In the genomic region with DNA sequence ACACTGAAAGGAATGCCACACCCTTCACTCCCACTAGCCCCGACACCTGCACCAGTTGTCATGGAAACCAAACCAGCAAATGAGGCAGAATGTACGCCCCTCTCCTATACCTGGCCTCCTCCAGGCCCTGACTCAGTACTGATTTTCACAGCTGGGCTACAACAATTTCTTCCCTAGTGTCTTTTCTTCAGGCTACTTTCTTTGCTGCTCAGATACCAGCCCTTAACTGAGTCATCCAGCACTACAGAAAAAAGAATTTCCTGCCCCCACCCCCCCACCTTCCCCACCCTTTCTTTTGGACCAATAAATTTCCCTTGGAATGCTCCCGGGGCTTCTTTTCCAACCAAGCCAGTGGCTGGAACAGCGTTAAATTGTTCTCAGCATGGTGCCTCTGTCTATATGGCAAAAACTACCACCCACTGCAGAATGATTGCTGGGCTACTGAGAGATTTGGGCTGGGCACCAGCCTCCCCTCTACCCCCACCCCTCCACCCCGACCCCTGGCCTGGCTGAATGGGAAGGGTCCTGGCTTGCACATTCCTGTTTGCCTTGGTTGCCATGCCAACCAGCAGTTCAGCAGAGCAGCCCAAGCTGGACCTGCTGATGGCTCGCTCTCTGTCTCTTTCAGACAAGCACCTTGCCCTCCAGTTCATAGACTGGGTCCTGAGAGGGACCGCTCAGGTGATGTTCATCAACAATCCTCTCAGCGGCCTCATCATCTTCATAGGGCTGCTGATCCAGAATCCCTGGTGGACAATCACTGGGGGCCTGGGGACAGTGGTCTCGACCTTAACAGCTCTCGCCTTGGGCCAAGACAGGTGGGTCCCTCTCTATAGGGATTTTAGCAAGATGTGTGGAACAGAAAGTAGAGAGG, we compare ENCODE assay signal across 10 cellular contexts. TPM values are rescaled to one million over a fixed set of nuclear protein-coding genes. Genes with fewer than 3 reads are reported as not detected.
DNase-seq lines count a peak whose midpoint lies in the region; ATAC-seq and TF ChIP-seq lines count a peak whose summit lies in the region.
"Had no signal": no experiment of that assay in that cellular context is flagged by ENCODE, and none has a peak within 500 bp of the region (broad histone marks: within the 10 kb centered on the region; RNA-seq: fewer than 3 reads in every experiment).

No MANE protein-coding gene starts in this region.

- CTCF ChIA-PET in Caco-2 (lab: Charles Lee), result no interaction called here

- H3K4me3 ChIP-seq in esophagus muscularis mucosa, result no peak overlapping the region
- H3K4me3 ChIP-seq in Caco-2 (ENCODE audit: low read depth, low read length), result no peak overlapping the region

- TF ChIP-seq EP300 in esophagus muscularis mucosa (IDR thresholded peaks at IDR 0.05), result no peak

- 60% methylated on average over 6 of the region's 10 CpGs for WGBS in esophagus muscularis mucosa

- BruUV-seq in Caco-2 (replicated peaks; lab: Mats Ljungman, UMichigan), result no TSS peak

- no peaks in the 10 kb centered on the region for H3K27me3 Mint-ChIP-seq in Caco-2 (ENCODE audit: insufficient read depth, unreplicated experiment)
- H3K27me3 Mint-ChIP-seq: activated naive CD8-positive, alpha-beta T cell treated with anti-CD3 and anti-CD28 coated beads for 36 hours had no signal

- H3K36me3 ChIP-seq in esophagus muscularis mucosa (no peaks in the 10 kb centered on the region), Caco-2 (ENCODE audit: control insufficient read depth, insufficient read depth, low read length) (no peaks in the 10 kb centered on the region)

- no peak for TF ChIP-seq POLR2A in esophagus muscularis mucosa (IDR thresholded peaks at IDR 0.05; ENCODE audit: low read depth)

- H3K4me1 Mint-ChIP-seq in Caco-2 (ENCODE audit: low read depth, unreplicated experiment), result no peaks in the 10 kb centered on the region

- peaks cover 0 to 23% (median 16%) of the 10 kb centered on the region in 4 donors for H3K4me1 ChIP-seq in esophagus muscularis mucosa
- no peaks in the 10 kb centered on the region for H3K4me1 ChIP-seq in Caco-2

- intact Hi-C loops in esophagus muscularis mucosa (cut with DNase I), result loop anchor here (10.0 kb wide), 1 partner anchor 382 kb away; no protein-coding TSS in a partner anchor
- intact Hi-C loops in Caco-2 (cut with micrococcal nuclease; ENCODE audit: unreplicated experiment), result no loop called here

- TF ChIP-seq CTCF in esophagus muscularis mucosa (IDR thresholded peaks at IDR 0.05) (no peak), omental fat pad (IDR thresholded peaks at IDR 0.05) (no peak), Caco-2 (IDR thresholded peaks at IDR 0.05; ENCODE audit: insufficient read depth in 1 of 2, low read depth in 1 of 2, low read length in 1 of 2, severe bottlenecking in 1 of 2, unreplicated experiment in 1 of 2) (no peak)

- peak overlapping the region; percentile 29 to 55 (median 38) for H3K27ac ChIP-seq in esophagus muscularis mucosa (replicated peaks in 1 of 4)

- peak; percentile 50 for DNase-seq in ELR (ENCODE audit: low read depth)
- DNase-seq in NCI-H69 (lab: John Stamatoyannopoulos, UW), result peak; percentile 91
- no peak for DNase-seq in esophagus muscularis mucosa (ENCODE audit: extremely low spot score)
- DNase-seq in omental fat pad (ENCODE audit: low spot score), result no peak
- DNase-seq in SW 1271 (lab: John Stamatoyannopoulos, UW), result no peak
- no peak for DNase-seq in Caco-2
- DNase-seq: activated naive CD8-positive, alpha-beta T cell treated with anti-CD3 and anti-CD28 coated beads for 36 hours; naive thymus-derived CD4-positive, alpha-beta T cell had no signal

- H3K9me3 Mint-ChIP-seq in Caco-2 (ENCODE audit: unreplicated experiment), result no peaks in the 10 kb centered on the region
- H3K9me3 Mint-ChIP-seq: activated naive CD8-positive, alpha-beta T cell treated with anti-CD3 and anti-CD28 coated beads for 36 hours; naive thymus-derived CD4-positive, alpha-beta T cell had no signal

- H3K27me3 ChIP-seq in esophagus muscularis mucosa, result no peaks in the 10 kb centered on the region
- H3K27me3 ChIP-seq in Caco-2 (replicated peaks; ENCODE audit: control insufficient read depth, insufficient read depth, low read length), result no peaks in the 10 kb centered on the region

- no peaks in the 10 kb centered on the region for H3K9me3 ChIP-seq in esophagus muscularis mucosa
- no peaks in the 10 kb centered on the region for H3K9me3 ChIP-seq in Caco-2

- POLR2A ChIA-PET in Caco-2 (lab: Charles Lee), result no interaction called here

- ATAC-seq in omental fat pad (ENCODE audit: low FRiP score) (peak; percentile 80), GM21528 (IDR thresholded peaks at IDR 0.05; ENCODE audit: low FRiP score, unreplicated experiment) (no peak), GM19455 (IDR thresholded peaks at IDR 0.05; ENCODE audit: unreplicated experiment) (no peak)
- ATAC-seq: naive thymus-derived CD4-positive, alpha-beta T cell had no signal

- H3K4me3 Mint-ChIP-seq in Caco-2 (ENCODE audit: unreplicated experiment), result no peak overlapping the region
- H3K4me3 Mint-ChIP-seq: activated naive CD8-positive, alpha-beta T cell treated with anti-CD3 and anti-CD28 coated beads for 36 hours; naive thymus-derived CD4-positive, alpha-beta T cell had no signal

- H3K27ac Mint-ChIP-seq in Caco-2 (ENCODE audit: unreplicated experiment), result no peak overlapping the region
- H3K27ac Mint-ChIP-seq: activated naive CD8-positive, alpha-beta T cell treated with anti-CD3 and anti-CD28 coated beads for 36 hours; naive thymus-derived CD4-positive, alpha-beta T cell had no signal

- H3K36me3 Mint-ChIP-seq in Caco-2 (ENCODE audit: insufficient read depth, unreplicated experiment), result no peaks in the 10 kb centered on the region
- H3K36me3 Mint-ChIP-seq: activated naive CD8-positive, alpha-beta T cell treated with anti-CD3 and anti-CD28 coated beads for 36 hours; naive thymus-derived CD4-positive, alpha-beta T cell had no signal

RNA-seq across cellular contexts. Expression of gene SLC14A2, which starts 11.3 kb away (rescaled TPM):
- total RNA-seq in esophagus muscularis mucosa (under 1 TPM in 2 of 4 donors, not detected in 2; 0.17 to 0.42 TPM), omental fat pad (1 to 10 TPM in 1 of 4 donors, under 1 TPM in 2, not detected in 1; 0.44 to 2.1 (median 0.48) TPM), Caco-2 (2022) (0.32 and 0.34 TPM in 2 replicates)

Comparison
In these comparisons a context has a peak if more than half of its experiments do, and no peak if none do; other contexts are left out.
1. DNase-seq: peak in ELR (single experiment) and NCI-H69 (single experiment); none in esophagus muscularis mucosa (single experiment), omental fat pad (single experiment), SW 1271 (0 of 2) and Caco-2 (0 of 2).